In the genomic region with DNA sequence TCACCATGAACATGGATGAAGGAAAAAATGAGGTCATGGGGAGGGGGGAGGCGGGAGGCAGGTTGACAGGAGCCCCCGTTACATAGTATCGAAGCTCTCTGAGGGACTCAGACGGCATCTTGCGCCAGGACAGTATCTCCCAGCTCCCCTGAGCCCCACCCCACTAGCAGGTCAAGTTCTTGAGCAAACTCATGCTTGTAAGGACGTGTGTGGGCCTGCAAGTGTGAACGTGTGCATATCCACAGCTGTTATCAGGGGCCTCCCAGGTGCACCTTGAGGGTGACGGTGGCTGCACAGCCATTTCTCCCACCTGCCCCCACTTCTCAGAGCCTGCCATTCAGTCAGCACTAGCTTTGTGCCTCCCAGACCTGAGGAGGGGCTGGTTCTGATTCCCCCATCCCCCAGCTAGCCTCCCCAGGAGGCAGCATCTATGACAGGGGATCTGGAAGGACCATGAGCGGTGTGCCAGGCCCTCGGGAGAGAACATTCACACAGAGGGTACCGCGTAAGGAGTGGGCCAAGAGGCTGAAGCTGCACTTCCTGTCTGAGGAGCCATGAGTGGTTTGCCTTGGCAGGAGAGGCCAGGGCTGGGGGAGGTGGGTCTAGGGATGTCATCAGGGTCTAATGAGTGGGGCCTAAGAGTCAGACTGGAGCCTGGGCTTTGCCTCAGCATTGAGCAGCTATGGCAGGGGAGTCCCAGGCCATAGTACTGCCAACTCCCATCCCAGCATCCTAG, we compare ENCODE assay signal across 1 cellular context.
TF ChIP-seq lines count a peak whose summit lies in the region.

No MANE protein-coding gene starts in this region.

TF ChIP-seq in H1, 55 proteins besides CTCF, POLR2A, EP300 and RAD21:
- no peak for TF ChIP-seq CBX5 (IDR thresholded peaks at IDR 0.05; ENCODE audit: low read depth, low read length)
- TF ChIP-seq MAFK (IDR thresholded peaks at IDR 0.05; ENCODE audit: low read depth, low read length), result no peak
- no peak for TF ChIP-seq KDM4A (IDR thresholded peaks at IDR 0.05; ENCODE audit: low read depth, low read length, severe bottlenecking)
- TF ChIP-seq SUZ12 (IDR thresholded peaks at IDR 0.05; ENCODE audit: low read length), result no peak
- no peak for TF ChIP-seq JUN (IDR thresholded peaks at IDR 0.05; ENCODE audit: low read depth, low read length)
- TF ChIP-seq, protein P1, sequence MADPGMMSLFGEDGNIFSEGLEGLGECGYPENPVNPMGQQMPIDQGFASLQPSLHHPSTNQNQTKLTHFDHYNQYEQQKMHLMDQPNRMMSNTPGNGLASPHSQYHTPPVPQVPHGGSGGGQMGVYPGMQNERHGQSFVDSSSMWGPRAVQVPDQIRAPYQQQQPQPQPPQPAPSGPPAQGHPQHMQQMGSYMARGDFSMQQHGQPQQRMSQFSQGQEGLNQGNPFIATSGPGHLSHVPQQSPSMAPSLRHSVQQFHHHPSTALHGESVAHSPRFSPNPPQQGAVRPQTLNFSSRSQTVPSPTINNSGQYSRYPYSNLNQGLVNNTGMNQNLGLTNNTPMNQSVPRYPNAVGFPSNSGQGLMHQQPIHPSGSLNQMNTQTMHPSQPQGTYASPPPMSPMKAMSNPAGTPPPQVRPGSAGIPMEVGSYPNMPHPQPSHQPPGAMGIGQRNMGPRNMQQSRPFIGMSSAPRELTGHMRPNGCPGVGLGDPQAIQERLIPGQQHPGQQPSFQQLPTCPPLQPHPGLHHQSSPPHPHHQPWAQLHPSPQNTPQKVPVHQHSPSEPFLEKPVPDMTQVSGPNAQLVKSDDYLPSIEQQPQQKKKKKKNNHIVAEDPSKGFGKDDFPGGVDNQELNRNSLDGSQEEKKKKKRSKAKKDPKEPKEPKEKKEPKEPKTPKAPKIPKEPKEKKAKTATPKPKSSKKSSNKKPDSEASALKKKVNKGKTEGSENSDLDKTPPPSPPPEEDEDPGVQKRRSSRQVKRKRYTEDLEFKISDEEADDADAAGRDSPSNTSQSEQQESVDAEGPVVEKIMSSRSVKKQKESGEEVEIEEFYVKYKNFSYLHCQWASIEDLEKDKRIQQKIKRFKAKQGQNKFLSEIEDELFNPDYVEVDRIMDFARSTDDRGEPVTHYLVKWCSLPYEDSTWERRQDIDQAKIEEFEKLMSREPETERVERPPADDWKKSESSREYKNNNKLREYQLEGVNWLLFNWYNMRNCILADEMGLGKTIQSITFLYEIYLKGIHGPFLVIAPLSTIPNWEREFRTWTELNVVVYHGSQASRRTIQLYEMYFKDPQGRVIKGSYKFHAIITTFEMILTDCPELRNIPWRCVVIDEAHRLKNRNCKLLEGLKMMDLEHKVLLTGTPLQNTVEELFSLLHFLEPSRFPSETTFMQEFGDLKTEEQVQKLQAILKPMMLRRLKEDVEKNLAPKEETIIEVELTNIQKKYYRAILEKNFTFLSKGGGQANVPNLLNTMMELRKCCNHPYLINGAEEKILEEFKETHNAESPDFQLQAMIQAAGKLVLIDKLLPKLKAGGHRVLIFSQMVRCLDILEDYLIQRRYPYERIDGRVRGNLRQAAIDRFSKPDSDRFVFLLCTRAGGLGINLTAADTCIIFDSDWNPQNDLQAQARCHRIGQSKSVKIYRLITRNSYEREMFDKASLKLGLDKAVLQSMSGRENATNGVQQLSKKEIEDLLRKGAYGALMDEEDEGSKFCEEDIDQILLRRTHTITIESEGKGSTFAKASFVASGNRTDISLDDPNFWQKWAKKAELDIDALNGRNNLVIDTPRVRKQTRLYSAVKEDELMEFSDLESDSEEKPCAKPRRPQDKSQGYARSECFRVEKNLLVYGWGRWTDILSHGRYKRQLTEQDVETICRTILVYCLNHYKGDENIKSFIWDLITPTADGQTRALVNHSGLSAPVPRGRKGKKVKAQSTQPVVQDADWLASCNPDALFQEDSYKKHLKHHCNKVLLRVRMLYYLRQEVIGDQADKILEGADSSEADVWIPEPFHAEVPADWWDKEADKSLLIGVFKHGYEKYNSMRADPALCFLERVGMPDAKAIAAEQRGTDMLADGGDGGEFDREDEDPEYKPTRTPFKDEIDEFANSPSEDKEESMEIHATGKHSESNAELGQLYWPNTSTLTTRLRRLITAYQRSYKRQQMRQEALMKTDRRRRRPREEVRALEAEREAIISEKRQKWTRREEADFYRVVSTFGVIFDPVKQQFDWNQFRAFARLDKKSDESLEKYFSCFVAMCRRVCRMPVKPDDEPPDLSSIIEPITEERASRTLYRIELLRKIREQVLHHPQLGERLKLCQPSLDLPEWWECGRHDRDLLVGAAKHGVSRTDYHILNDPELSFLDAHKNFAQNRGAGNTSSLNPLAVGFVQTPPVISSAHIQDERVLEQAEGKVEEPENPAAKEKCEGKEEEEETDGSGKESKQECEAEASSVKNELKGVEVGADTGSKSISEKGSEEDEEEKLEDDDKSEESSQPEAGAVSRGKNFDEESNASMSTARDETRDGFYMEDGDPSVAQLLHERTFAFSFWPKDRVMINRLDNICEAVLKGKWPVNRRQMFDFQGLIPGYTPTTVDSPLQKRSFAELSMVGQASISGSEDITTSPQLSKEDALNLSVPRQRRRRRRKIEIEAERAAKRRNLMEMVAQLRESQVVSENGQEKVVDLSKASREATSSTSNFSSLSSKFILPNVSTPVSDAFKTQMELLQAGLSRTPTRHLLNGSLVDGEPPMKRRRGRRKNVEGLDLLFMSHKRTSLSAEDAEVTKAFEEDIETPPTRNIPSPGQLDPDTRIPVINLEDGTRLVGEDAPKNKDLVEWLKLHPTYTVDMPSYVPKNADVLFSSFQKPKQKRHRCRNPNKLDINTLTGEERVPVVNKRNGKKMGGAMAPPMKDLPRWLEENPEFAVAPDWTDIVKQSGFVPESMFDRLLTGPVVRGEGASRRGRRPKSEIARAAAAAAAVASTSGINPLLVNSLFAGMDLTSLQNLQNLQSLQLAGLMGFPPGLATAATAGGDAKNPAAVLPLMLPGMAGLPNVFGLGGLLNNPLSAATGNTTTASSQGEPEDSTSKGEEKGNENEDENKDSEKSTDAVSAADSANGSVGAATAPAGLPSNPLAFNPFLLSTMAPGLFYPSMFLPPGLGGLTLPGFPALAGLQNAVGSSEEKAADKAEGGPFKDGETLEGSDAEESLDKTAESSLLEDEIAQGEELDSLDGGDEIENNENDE (IDR thresholded peaks at IDR 0.05; ENCODE audit: insufficient replicate concordance, low read length), result no peak
- TF ChIP-seq SIRT6 (IDR thresholded peaks at IDR 0.05; ENCODE audit: low read length), result no peak
- no peak for TF ChIP-seq CBX8 (IDR thresholded peaks at IDR 0.05; ENCODE audit: borderline replicate concordance, low read depth, low read length)
- no peak for TF ChIP-seq RXRA (IDR thresholded peaks at IDR 0.05; ENCODE audit: insufficient read depth, low read depth, low read length)
- no peak for TF ChIP-seq POU5F1 (IDR thresholded peaks at IDR 0.05; ENCODE audit: low read depth, low read length)
- no peak for TF ChIP-seq HDAC6 (IDR thresholded peaks at IDR 0.05; ENCODE audit: low read depth, low read length)
